In genomic region chr2:165016772-165017411, GRCh38 we compare ENCODE assay signal across 8 cellular contexts.
A peak's percentile ranks its signal among the peaks of the same experiment; 100 is the strongest.
DNase-seq lines count a peak whose midpoint lies in the region; ATAC-seq and TF ChIP-seq lines count a peak whose summit lies in the region.

No MANE protein-coding gene starts in this region.

- intact Hi-C loops in dorsolateral prefrontal cortex (cut with DNase I), result loop anchor here (2.0 to 5.0 kb wide), 3 partner anchors 50 to 188 kb away; partner anchors contain the start of gene SCN3A (in 2 of the 2)

- H3K27me3 ChIP-seq in dorsolateral prefrontal cortex, result no peaks in the 10 kb centered on the region

- peak overlapping the region in 45 of 59 donors; percentile 1 to 48 (median 22) for H3K4me3 ChIP-seq in dorsolateral prefrontal cortex

- peak overlapping the region in 25 of 59 donors; percentile 4 to 87 (median 38) for H3K27ac ChIP-seq in dorsolateral prefrontal cortex

- ATAC-seq in GM21390 (IDR thresholded peaks at IDR 0.05; ENCODE audit: unreplicated experiment), result peak; percentile 63

- peak in 55 of 56 donors; percentile 18 to 79 (median 61) for TF ChIP-seq CTCF in dorsolateral prefrontal cortex (IDR thresholded peaks at IDR 0.05 in 54 of 56, conservative IDR thresholded peaks at IDR 0.05 in 2 of 56; ENCODE audit: low read depth in 1 of 56, partially characterized antibody in 56 of 56)

- peak; percentile 29 for DNase-seq in NCI-H510A treated with DMSO at 0.1 percent for 48 hours (lab: John Stamatoyannopoulos, UW)
- DNase-seq in NCI-H510A (lab: John Stamatoyannopoulos, UW), result no peak
- peak; percentile 19 for DNase-seq in HS-27A (ENCODE audit: low read depth)
- DNase-seq in OCI-M1 (lab: John Stamatoyannopoulos, UW), result peak; percentile 77
- DNase-seq in dorsolateral prefrontal cortex, result peak in 6 of 10 donors; percentile 40 to 66 (median 52)
- peak; percentile 42 for DNase-seq in myocyte (ENCODE audit: low read depth)
- no peak for DNase-seq in stimulated activated CD4-positive, alpha-beta T cell treated with anti-CD3 and anti-CD28 coated beads, Interleukin-4, amount 100 ng/mL, for 4 hours

Comparison
In these comparisons a context has a peak if more than half of its experiments do, and no peak if none do; other contexts are left out.
1. DNase-seq: peak in NCI-H510A treated with DMSO at 0.1 percent for 48 hours (single experiment), HS-27A (single experiment), OCI-M1 (single experiment), dorsolateral prefrontal cortex (6 of 10) and myocyte (single experiment); none in NCI-H510A (single experiment) and stimulated activated CD4-positive, alpha-beta T cell treated with anti-CD3 and anti-CD28 coated beads, Interleukin-4, amount 100 ng/mL, for 4 hours (0 of 2).